Comparison of ENCODE assay signal across 19 cellular contexts in the genomic region with DNA sequence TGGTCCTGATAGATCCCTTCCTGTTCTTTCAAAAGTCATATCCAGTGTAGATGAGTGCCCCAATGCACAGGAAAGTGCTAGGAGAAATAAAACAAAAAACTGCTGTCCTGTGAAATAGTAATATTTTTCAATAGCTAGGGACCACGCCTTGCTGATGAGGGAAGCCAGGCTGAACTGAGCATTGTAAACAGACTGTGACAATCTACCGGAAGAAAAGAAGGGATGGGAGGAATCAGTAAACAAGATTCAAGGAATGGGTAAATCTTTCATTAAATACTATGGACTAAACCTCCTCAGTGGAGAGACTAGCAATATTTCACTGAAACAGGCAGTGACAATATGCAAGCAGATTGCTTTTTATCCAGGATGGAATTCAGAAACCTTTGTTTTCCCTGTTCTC.
A peak's percentile ranks its signal among the peaks of the same experiment; 100 is the strongest.
DNase-seq lines count a peak whose midpoint lies in the region; ATAC-seq, FAIRE-seq and TF ChIP-seq lines count a peak whose summit lies in the region.
"Had no signal": no experiment of that assay in that cellular context is flagged by ENCODE, and none has a peak within 500 bp of the region (broad histone marks: within the 10 kb centered on the region; RNA-seq: fewer than 3 reads in every experiment).

No MANE protein-coding gene starts in this region.

- no peak overlapping the region for H3K4me3 Mint-ChIP-seq in mesothelial cell of epicardium
- peak overlapping the region; percentile 23 for H3K4me3 Mint-ChIP-seq in type B pancreatic cell

- TF ChIP-seq CTCF in mesothelial cell of epicardium (IDR thresholded peaks at IDR 0.05; ENCODE audit: unreplicated experiment) (no peak), type B pancreatic cell (conservative IDR thresholded peaks at IDR 0.05) (no peak)

- no peak for FAIRE-seq in HTR-8/SVneo (lab: Jason Lieb, UNC)
- FAIRE-seq: GM12878, GM18507 had no signal

- H3K9me3 Mint-ChIP-seq in mesothelial cell of epicardium (no peaks in the 10 kb centered on the region), type B pancreatic cell (no peaks in the 10 kb centered on the region)

- peaks cover 41% of the 10 kb centered on the region for H3K4me1 Mint-ChIP-seq in mesothelial cell of epicardium
- peaks cover 49% of the 10 kb centered on the region for H3K4me1 Mint-ChIP-seq in type B pancreatic cell (ENCODE audit: unreplicated experiment)

- DNase-seq in NCI-H2171 treated with DMSO at 0.1 percent for 48 hours (lab: John Stamatoyannopoulos, UW) (peak; percentile 32), NCI-H2171 (lab: John Stamatoyannopoulos, UW) (no peak), mesothelial cell of epicardium (ENCODE audit: low spot score in 2 of 2, unreplicated experiment in 2 of 2) (no peak), type B pancreatic cell (ENCODE audit: extremely low spot score, unreplicated experiment) (no peak), epidermal melanocyte (ENCODE audit: insufficient read length, low spot score) (no peak), HTR-8/SVneo (ENCODE audit: insufficient read length, low spot score) (no peak), RPMI8226 (no peak)
- DNase-seq: 8988T, Caco-2, DMS53, HCEC 1CT, MV-4-11, NCI-H146, NCI-H345, NCI-H774, Right ventricle myocardium superior had no signal

- peak; percentile 29; the same call in 1 of the 3 replicates for ATAC-seq in SK-N-SH treated with all-trans-retinoic acid at 6 μM for 48 hours
- ATAC-seq: GM12878 had no signal

- no peaks in the 10 kb centered on the region for H3K27me3 Mint-ChIP-seq in mesothelial cell of epicardium (ENCODE audit: low read depth)
- no peaks in the 10 kb centered on the region for H3K27me3 Mint-ChIP-seq in type B pancreatic cell

- H3K36me3 Mint-ChIP-seq in mesothelial cell of epicardium (no peaks in the 10 kb centered on the region), type B pancreatic cell (no peaks in the 10 kb centered on the region)

- H3K27ac Mint-ChIP-seq in mesothelial cell of epicardium (peak overlapping the region; percentile 75), type B pancreatic cell (no peak overlapping the region)

TF ChIP-seq in SK-N-SH treated with all-trans-retinoic acid at 6 μM for 48 hours, 23 proteins besides CTCF, POLR2A, EP300 and RAD21:
- TF ChIP-seq ZNF565 (CRISPR knock-in tag; conservative IDR thresholded peaks at IDR 0.05; ENCODE audit: low read depth) (no peak), TOX (CRISPR knock-in tag; IDR thresholded peaks at IDR 0.05; ENCODE audit: borderline replicate concordance) (no peak), PPARA (CRISPR knock-in tag; IDR thresholded peaks at IDR 0.05; ENCODE audit: borderline replicate concordance) (no peak), CSDC2 (CRISPR knock-in tag; IDR thresholded peaks at IDR 0.05) (no peak), ESRRG (CRISPR knock-in tag; IDR thresholded peaks at IDR 0.05) (no peak), ZNF70 (CRISPR knock-in tag; IDR thresholded peaks at IDR 0.05) (no peak), BACH2 (CRISPR knock-in tag; IDR thresholded peaks at IDR 0.05; ENCODE audit: borderline replicate concordance) (no peak), TCF4 (CRISPR knock-in tag; IDR thresholded peaks at IDR 0.05; ENCODE audit: borderline replicate concordance) (no peak), ZFP3 (CRISPR knock-in tag; IDR thresholded peaks at IDR 0.05) (no peak), ZNF8 (CRISPR knock-in tag; IDR thresholded peaks at IDR 0.05) (no peak)
- TF ChIP-seq, protein P1, sequence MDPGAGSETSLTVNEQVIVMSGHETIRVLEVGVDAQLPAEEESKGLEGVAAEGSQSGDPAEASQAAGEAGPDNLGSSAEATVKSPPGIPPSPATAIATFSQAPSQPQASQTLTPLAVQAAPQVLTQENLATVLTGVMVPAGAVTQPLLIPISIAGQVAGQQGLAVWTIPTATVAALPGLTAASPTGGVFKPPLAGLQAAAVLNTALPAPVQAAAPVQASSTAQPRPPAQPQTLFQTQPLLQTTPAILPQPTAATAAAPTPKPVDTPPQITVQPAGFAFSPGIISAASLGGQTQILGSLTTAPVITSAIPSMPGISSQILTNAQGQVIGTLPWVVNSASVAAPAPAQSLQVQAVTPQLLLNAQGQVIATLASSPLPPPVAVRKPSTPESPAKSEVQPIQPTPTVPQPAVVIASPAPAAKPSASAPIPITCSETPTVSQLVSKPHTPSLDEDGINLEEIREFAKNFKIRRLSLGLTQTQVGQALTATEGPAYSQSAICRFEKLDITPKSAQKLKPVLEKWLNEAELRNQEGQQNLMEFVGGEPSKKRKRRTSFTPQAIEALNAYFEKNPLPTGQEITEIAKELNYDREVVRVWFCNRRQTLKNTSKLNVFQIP (CRISPR knock-in tag; IDR thresholded peaks at IDR 0.05; ENCODE audit: borderline replicate concordance, low read depth), result no peak
- TF ChIP-seq, protein P2, sequence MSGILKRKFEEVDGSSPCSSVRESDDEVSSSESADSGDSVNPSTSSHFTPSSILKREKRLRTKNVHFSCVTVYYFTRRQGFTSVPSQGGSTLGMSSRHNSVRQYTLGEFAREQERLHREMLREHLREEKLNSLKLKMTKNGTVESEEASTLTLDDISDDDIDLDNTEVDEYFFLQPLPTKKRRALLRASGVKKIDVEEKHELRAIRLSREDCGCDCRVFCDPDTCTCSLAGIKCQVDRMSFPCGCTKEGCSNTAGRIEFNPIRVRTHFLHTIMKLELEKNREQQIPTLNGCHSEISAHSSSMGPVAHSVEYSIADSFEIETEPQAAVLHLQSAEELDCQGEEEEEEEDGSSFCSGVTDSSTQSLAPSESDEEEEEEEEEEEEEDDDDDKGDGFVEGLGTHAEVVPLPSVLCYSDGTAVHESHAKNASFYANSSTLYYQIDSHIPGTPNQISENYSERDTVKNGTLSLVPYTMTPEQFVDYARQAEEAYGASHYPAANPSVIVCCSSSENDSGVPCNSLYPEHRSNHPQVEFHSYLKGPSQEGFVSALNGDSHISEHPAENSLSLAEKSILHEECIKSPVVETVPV (CRISPR knock-in tag; IDR thresholded peaks at IDR 0.05), result no peak
- TF ChIP-seq, protein P3, sequence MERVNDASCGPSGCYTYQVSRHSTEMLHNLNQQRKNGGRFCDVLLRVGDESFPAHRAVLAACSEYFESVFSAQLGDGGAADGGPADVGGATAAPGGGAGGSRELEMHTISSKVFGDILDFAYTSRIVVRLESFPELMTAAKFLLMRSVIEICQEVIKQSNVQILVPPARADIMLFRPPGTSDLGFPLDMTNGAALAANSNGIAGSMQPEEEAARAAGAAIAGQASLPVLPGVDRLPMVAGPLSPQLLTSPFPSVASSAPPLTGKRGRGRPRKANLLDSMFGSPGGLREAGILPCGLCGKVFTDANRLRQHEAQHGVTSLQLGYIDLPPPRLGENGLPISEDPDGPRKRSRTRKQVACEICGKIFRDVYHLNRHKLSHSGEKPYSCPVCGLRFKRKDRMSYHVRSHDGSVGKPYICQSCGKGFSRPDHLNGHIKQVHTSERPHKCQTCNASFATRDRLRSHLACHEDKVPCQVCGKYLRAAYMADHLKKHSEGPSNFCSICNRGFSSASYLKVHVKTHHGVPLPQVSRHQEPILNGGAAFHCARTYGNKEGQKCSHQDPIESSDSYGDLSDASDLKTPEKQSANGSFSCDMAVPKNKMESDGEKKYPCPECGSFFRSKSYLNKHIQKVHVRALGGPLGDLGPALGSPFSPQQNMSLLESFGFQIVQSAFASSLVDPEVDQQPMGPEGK (CRISPR knock-in tag; IDR thresholded peaks at IDR 0.05; ENCODE audit: borderline replicate concordance), result no peak
